ENCODE assay signal across 8 cellular contexts in genomic region chr4:128782076-128782715, GRCh38. TPM values are rescaled to one million over a fixed set of nuclear protein-coding genes. Genes with fewer than 3 reads are reported as not detected.
DNase-seq lines count a peak whose midpoint lies in the region; ATAC-seq, FAIRE-seq and TF ChIP-seq lines count a peak whose summit lies in the region.

No MANE protein-coding gene starts in this region.

- no peak overlapping the region for H3K56ac ChIP-seq in mesendoderm (ENCODE audit: low read length)

- H3K4me2 ChIP-seq in mesendoderm (ENCODE audit: low read length) = no peak overlapping the region

- no peaks in the 10 kb centered on the region for H3K36me3 ChIP-seq in heart right ventricle
- H3K36me3 ChIP-seq in mesendoderm (ENCODE audit: control insufficient read depth, insufficient read depth, low read length) = no peaks in the 10 kb centered on the region

- no peak overlapping the region for H3K27ac Mint-ChIP-seq in activated CD4-positive, alpha-beta memory T cell treated with anti-CD3 and anti-CD28 coated beads, Interleukin-2, amount 10 ng/mL, durations not matched to agents 7 days and 5 days

- peak in 7 of 9 donors; percentile 33 to 67 (median 54) for TF ChIP-seq CTCF in heart right ventricle (IDR thresholded peaks at IDR 0.05)

- peaks cover 3% of the 10 kb centered on the region for H3K27me3 Mint-ChIP-seq in activated CD4-positive, alpha-beta memory T cell treated with anti-CD3 and anti-CD28 coated beads, Interleukin-2, amount 10 ng/mL, durations not matched to agents 7 days and 5 days

- POLR2A ChIA-PET in activated CD4-positive, alpha-beta memory T cell treated with anti-CD3 and anti-CD28 coated beads, Interleukin-2, amount 10 ng/mL, durations not matched to agents 7 days and 5 days (lab: Charles Lee) = no interaction called here

- CTCF ChIA-PET in activated CD4-positive, alpha-beta memory T cell treated with anti-CD3 and anti-CD28 coated beads, Interleukin-2, amount 10 ng/mL, durations not matched to agents 7 days and 5 days (lab: Charles Lee) = interaction anchor here (0.6 to 1.5 kb wide), 9 partner anchors 15 to 456 kb away, joined by 3 to 5 read pairs (median 3); partner anchors contain the start of gene SCLT1

- no peak overlapping the region for H2BK15ac ChIP-seq in mesendoderm (replicated peaks; ENCODE audit: low read depth)

- 59 to 68% methylated on average over 3 of the region's 3 CpGs for WGBS in heart right ventricle, 2 donors
- no CpG with 5 or more reads among the region's 3 CpGs for WGBS in mesendoderm (ENCODE audit: extremely low coverage, insufficient coverage, low lambda C conversion rate)

- no peaks in the 10 kb centered on the region for H3K9me3 Mint-ChIP-seq in activated CD4-positive, alpha-beta memory T cell treated with anti-CD3 and anti-CD28 coated beads, Interleukin-2, amount 10 ng/mL, durations not matched to agents 7 days and 5 days

- no peak overlapping the region for H2AK5ac ChIP-seq in mesendoderm (ENCODE audit: low read length)

- H3K4me1 ChIP-seq in heart right ventricle = peaks cover 0 to 1% (median 0%) of the 10 kb centered on the region in 9 donors
- no peaks in the 10 kb centered on the region for H3K4me1 ChIP-seq in mesendoderm (ENCODE audit: control insufficient read depth, low read depth, low read length)

- ATAC-seq in HG02763 (IDR thresholded peaks at IDR 0.05; ENCODE audit: unreplicated experiment) (peak; percentile 51), heart right ventricle (peak in 7 of 8 donors; percentile 55 to 79 (median 64))

- H3K4me1 Mint-ChIP-seq in activated CD4-positive, alpha-beta memory T cell treated with anti-CD3 and anti-CD28 coated beads, Interleukin-2, amount 10 ng/mL, durations not matched to agents 7 days and 5 days = no peaks in the 10 kb centered on the region

- no peak overlapping the region for H3K23ac ChIP-seq in mesendoderm (ENCODE audit: low read length)

- H3K4me3 ChIP-seq in heart right ventricle (no peak overlapping the region), mesendoderm (ENCODE audit: low read length) (no peak overlapping the region)

- H4K8ac ChIP-seq in mesendoderm (ENCODE audit: low read depth, low read length) = no peak overlapping the region

- H3K4ac ChIP-seq in mesendoderm (ENCODE audit: low read depth, low read length) = no peak overlapping the region

- H2BK5ac ChIP-seq in mesendoderm (ENCODE audit: low read length) = no peak overlapping the region

- H3K27ac ChIP-seq in heart right ventricle (no peak overlapping the region), mesendoderm (ENCODE audit: low read depth, low read length) (no peak overlapping the region)

- H3K36me3 Mint-ChIP-seq in activated CD4-positive, alpha-beta memory T cell treated with anti-CD3 and anti-CD28 coated beads, Interleukin-2, amount 10 ng/mL, durations not matched to agents 7 days and 5 days (ENCODE audit: low read depth) = no peaks in the 10 kb centered on the region

- H3K18ac ChIP-seq in mesendoderm (ENCODE audit: low read length) = no peak overlapping the region

- no peak overlapping the region for H2BK120ac ChIP-seq in mesendoderm (ENCODE audit: low read depth, low read length)

- no peaks in the 10 kb centered on the region for H3K79me2 ChIP-seq in mesendoderm (ENCODE audit: control insufficient read depth, insufficient read depth, low read length)

- H3K9ac ChIP-seq in mesendoderm (ENCODE audit: low read length) = no peak overlapping the region

- no peaks in the 10 kb centered on the region for H3K27me3 ChIP-seq in heart right ventricle
- no peaks in the 10 kb centered on the region for H3K27me3 ChIP-seq in mesendoderm (ENCODE audit: insufficient read depth, low read length, poor library complexity)

- peak; percentile 8 for FAIRE-seq in G401.6 (lab: Jason Lieb, UNC)

- peak; percentile 33 for DNase-seq in activated CD4-positive, alpha-beta memory T cell treated with anti-CD3 and anti-CD28 coated beads, Interleukin-2, amount 10 ng/mL, durations not matched to agents 7 days and 5 days
- DNase-seq in heart right ventricle (peak; percentile 24 to 26), mesendoderm (no peak), NCI-H2196 (lab: John Stamatoyannopoulos, UW; ENCODE audit: unreplicated experiment) (no peak), A172 (ENCODE audit: low spot score) (no peak)
- peak; percentile 24 to 28 (median 27) for DNase-seq in stimulated activated CD4-positive, alpha-beta T cell treated with anti-CD3 and anti-CD28 coated beads, TNF-alpha, amount 100 ng/mL, for 1 hour (ENCODE audit: low read depth in 3 of 3, low spot score in 1 of 3)

- no peaks in the 10 kb centered on the region for H3K79me1 ChIP-seq in mesendoderm (ENCODE audit: low read length)

- peaks cover 0 to 7% (median 0%) of the 10 kb centered on the region in 11 donors for H3K9me3 ChIP-seq in heart right ventricle

- intact Hi-C loops in heart right ventricle (cut with DNase I) = loop anchor here in 4 of 10 donors (1.0 to 10.0 kb wide), 4 partner anchors 80 to 83 kb away; no protein-coding TSS in a partner anchor

- no peak overlapping the region for H4K5ac ChIP-seq in mesendoderm (ENCODE audit: low read length)

- no peak overlapping the region for H3K4me3 Mint-ChIP-seq in activated CD4-positive, alpha-beta memory T cell treated with anti-CD3 and anti-CD28 coated beads, Interleukin-2, amount 10 ng/mL, durations not matched to agents 7 days and 5 days

RNA-seq across cellular contexts. Expression of gene JADE1, which starts 27.3 kb away (rescaled TPM):
- 10 to 100 TPM; 29.6 to 32.7 TPM for total RNA-seq in activated CD4-positive, alpha-beta memory T cell treated with anti-CD3 and anti-CD28 coated beads, Interleukin-2, amount 10 ng/mL, durations not matched to agents 7 days and 5 days
- total RNA-seq in heart right ventricle = 10 to 100 TPM; 19.4 to 32.3 (median 23.5) TPM
- polyA plus RNA-seq in heart right ventricle = 10 to 100 TPM; 12.1 to 25.5 TPM
- 28.4 TPM for polyA plus RNA-seq in mesendoderm (2013, experiment 1 of 2)
- 28.7 TPM for polyA plus RNA-seq in mesendoderm (2013, experiment 2 of 2)
- 16.3 and 17.7 TPM in 2 replicates for total RNA-seq in A172 (2014; rRNA removed; shearing (Covaris generic))

Comparison
In these comparisons a context has a peak if more than half of its experiments do, and no peak if none do; other contexts are left out.
1. DNase-seq: peak in activated CD4-positive, alpha-beta memory T cell treated with anti-CD3 and anti-CD28 coated beads, Interleukin-2, amount 10 ng/mL, durations not matched to agents 7 days and 5 days (single experiment), heart right ventricle (2 of 2) and stimulated activated CD4-positive, alpha-beta T cell treated with anti-CD3 and anti-CD28 coated beads, TNF-alpha, amount 100 ng/mL, for 1 hour (3 of 3); none in mesendoderm (single experiment), NCI-H2196 (single experiment) and A172 (single experiment).